In the genomic region with DNA sequence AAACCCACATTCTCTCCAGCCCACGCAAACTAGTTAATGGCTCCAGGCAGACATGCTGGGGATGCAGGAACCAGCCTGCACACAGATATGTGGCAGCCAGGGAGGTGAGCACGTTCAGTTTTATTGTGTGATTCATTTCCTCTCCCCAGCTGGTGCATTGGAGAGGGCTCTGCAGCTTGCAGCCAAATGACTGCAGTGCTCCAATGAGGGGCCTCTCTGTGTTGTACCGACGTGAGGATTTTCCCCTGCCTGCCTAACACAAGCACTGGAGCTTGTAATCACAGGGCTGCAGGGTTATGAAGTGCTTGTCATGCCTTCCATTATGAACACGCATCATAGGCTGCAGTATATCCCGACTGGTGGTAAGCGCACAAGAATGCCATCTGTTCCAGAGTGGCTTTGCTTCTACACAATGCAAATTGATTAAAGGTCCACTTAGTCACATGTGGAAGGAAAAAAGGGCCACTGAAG, we compare ENCODE assay signal across 10 cellular contexts.
DNase-seq lines count a peak whose midpoint lies in the region; TF ChIP-seq lines count a peak whose summit lies in the region.
"Had no signal": no experiment of that assay in that cellular context is flagged by ENCODE, and none has a peak within 500 bp of the region (broad histone marks: within the 10 kb centered on the region; RNA-seq: fewer than 3 reads in every experiment).

No MANE protein-coding gene starts in this region.

- no peak for TF ChIP-seq CTCF in AG04450 (IDR thresholded peaks at IDR 0.05; ENCODE audit: low read depth, low read length)
- no peak for TF ChIP-seq CTCF in HFFc6 (IDR thresholded peaks at IDR 0.05)
- TF ChIP-seq CTCF in foreskin fibroblast (IDR thresholded peaks at IDR 0.05; ENCODE audit: low read depth, low read length): no peak
- TF ChIP-seq CTCF in GM10266 (IDR thresholded peaks at IDR 0.05; ENCODE audit: control insufficient read depth, insufficient read depth, low read depth, missing control alignments): no peak

- no peaks in the 10 kb centered on the region for H3K27me3 Mint-ChIP-seq in HFFc6 (ENCODE audit: insufficient read depth)

- no peaks in the 10 kb centered on the region for H3K36me3 Mint-ChIP-seq in HFFc6 (ENCODE audit: low read depth)

- H3K9me3 Mint-ChIP-seq in HFFc6: no peaks in the 10 kb centered on the region

- no peaks in the 10 kb centered on the region for H3K9me3 ChIP-seq in AG04450 (ENCODE audit: control insufficient read depth, insufficient read depth, low read length)

- H3K27me3 ChIP-seq in AG04450 (ENCODE audit: control insufficient read depth, insufficient read depth, low read length): no peaks in the 10 kb centered on the region

- POLR2A ChIA-PET in AG04450 (lab: Yijun Ruan, JAX): interaction anchor here (0.6 to 0.7 kb wide), 2 partner anchors 92 to 526 kb away, joined by 3 read pairs; no protein-coding TSS in a partner anchor

- peak overlapping the region; percentile 78 for H3K4me3 Mint-ChIP-seq in HFFc6

- H3K4me1 Mint-ChIP-seq in HFFc6 (ENCODE audit: low read depth): peaks cover 57% of the 10 kb centered on the region

- no peak overlapping the region for H3K27ac ChIP-seq in AG04450 (ENCODE audit: low read depth, low read length)

- CTCF ChIA-PET in AG04450 (lab: Charles Lee): no interaction called here

- peak overlapping the region; percentile 91 for H3K27ac Mint-ChIP-seq in HFFc6

- H3K4me3 ChIP-seq in AG04450 (ENCODE audit: low read depth, low read length) (no peak overlapping the region), foreskin fibroblast (ENCODE audit: low read depth in 1 of 2, low read length in 2 of 2) (peak overlapping the region in 1 of 2 donors; percentile 19)

- DNase-seq in AG04450 (ENCODE audit: low read depth, low spot score): peak; percentile 60
- peak; percentile 97 for DNase-seq in HFFc6
- DNase-seq in T1000 (lab: John Stamatoyannopoulos, UW): peak; percentile 67
- DNase-seq in foreskin fibroblast: peak; percentile 92 to 95
- DNase-seq in NCI-H526 (lab: John Stamatoyannopoulos, UW): no peak
- no peak for DNase-seq in GM10266 (ENCODE audit: extremely low spot score)
- no peak for DNase-seq in iPS-NIHi11 (ENCODE audit: low spot score)
- no peak for DNase-seq in activated T-cell treated with anti-CD3 and anti-CD28 coated beads, Interleukin-2, amount 50 U/mL, for 48 hours
- DNase-seq: NK-92 treated with Interleukin-12 subunit alpha and Interleukin-12 subunit beta, amount 100 ng/mL, for 24 hours; stimulated activated CD8-positive, alpha-beta memory T cell treated with anti-CD3 and anti-CD28 coated beads, Interleukin-4, amount 100 ng/mL, for 48 hours had no signal

Comparison
In these comparisons a context has a peak if more than half of its experiments do, and no peak if none do; other contexts are left out.
1. DNase-seq: peak in AG04450 (single experiment), HFFc6 (single experiment), T1000 (single experiment) and foreskin fibroblast (2 of 2); none in NCI-H526 (0 of 2), GM10266 (single experiment), iPS-NIHi11 (single experiment) and activated T-cell treated with anti-CD3 and anti-CD28 coated beads, Interleukin-2, amount 50 U/mL, for 48 hours (0 of 2).